10 cellular contexts compared by ENCODE assay signal in genomic region chr6:135114355-135115145, GRCh38. TPM values are rescaled to one million over a fixed set of nuclear protein-coding genes. Genes with fewer than 3 reads are reported as not detected.
A peak's percentile ranks its signal among the peaks of the same experiment; 100 is the strongest.
DNase-seq lines count a peak whose midpoint lies in the region; ATAC-seq and TF ChIP-seq lines count a peak whose summit lies in the region.
"Had no signal": no experiment of that assay in that cellular context is flagged by ENCODE, and none has a peak within 500 bp of the region (broad histone marks: within the 10 kb centered on the region; RNA-seq: fewer than 3 reads in every experiment).

No MANE protein-coding gene starts in this region.

- H3K4me3 Mint-ChIP-seq in WTC11 = no peak overlapping the region

- H3K27ac Mint-ChIP-seq in WTC11 = no peak overlapping the region

- H3K9ac ChIP-seq in OCI-LY3 (ENCODE audit: low read length) = no peak overlapping the region

- intact Hi-C loops in sigmoid colon (cut with DNase I) = no loop called here

- H3K27ac ChIP-seq in OCI-LY3 (ENCODE audit: low read length) (no peak overlapping the region), sigmoid colon (no peak overlapping the region)
- no peak overlapping the region for H3K27ac ChIP-seq in effector memory CD4-positive, alpha-beta T cell (ENCODE audit: insufficient read depth, low read length, poor library complexity, severe bottlenecking)
- H3K27ac ChIP-seq: esophagus squamous epithelium had no signal

- H3K27me3 ChIP-seq in OCI-LY3 (ENCODE audit: low read depth, low read length) (no peaks in the 10 kb centered on the region), sigmoid colon (no peaks in the 10 kb centered on the region)
- no peaks in the 10 kb centered on the region for H3K27me3 ChIP-seq in effector memory CD4-positive, alpha-beta T cell (replicated peaks; ENCODE audit: control insufficient read depth, insufficient read depth, low read length, poor library complexity, severe bottlenecking)
- H3K27me3 ChIP-seq: esophagus squamous epithelium had no signal

- peak overlapping the region; percentile 23; the same call in 1 of the 2 replicates for H3K4me3 ChIP-seq in OCI-LY3 (ENCODE audit: low read length)
- H3K4me3 ChIP-seq in sigmoid colon = no peak overlapping the region
- H3K4me3 ChIP-seq in effector memory CD4-positive, alpha-beta T cell (ENCODE audit: insufficient read depth, low read depth, low read length, poor library complexity, severe bottlenecking) = no peak overlapping the region
- H3K4me3 ChIP-seq: esophagus squamous epithelium, mucosa of descending colon had no signal

- H3K9me3 ChIP-seq in OCI-LY3 (ENCODE audit: insufficient read depth, low read length) (no peaks in the 10 kb centered on the region), sigmoid colon (peaks cover 0 to 2% (median 0%) of the 10 kb centered on the region in 4 donors)
- no peaks in the 10 kb centered on the region for H3K9me3 ChIP-seq in effector memory CD4-positive, alpha-beta T cell (ENCODE audit: control insufficient read depth, low read length)
- H3K9me3 ChIP-seq: esophagus squamous epithelium, mucosa of descending colon had no signal

- TF ChIP-seq POLR2A in sigmoid colon (IDR thresholded peaks at IDR 0.05) = no peak

- peak; percentile 69 for ATAC-seq in GM19025 (IDR thresholded peaks at IDR 0.05; ENCODE audit: low read depth, unreplicated experiment)
- peak; percentile 62 for ATAC-seq in HG02642 (IDR thresholded peaks at IDR 0.05; ENCODE audit: poor library complexity, unreplicated experiment)
- ATAC-seq in WTC11 = no peak
- ATAC-seq: mucosa of descending colon had no signal

- H3K36me3 Mint-ChIP-seq in WTC11 = no peaks in the 10 kb centered on the region

- H3K36me3 ChIP-seq in OCI-LY3 (replicated peaks; ENCODE audit: low read depth, low read length) (peaks cover 7% of the 10 kb centered on the region), sigmoid colon (no peaks in the 10 kb centered on the region)
- no peaks in the 10 kb centered on the region for H3K36me3 ChIP-seq in effector memory CD4-positive, alpha-beta T cell (ENCODE audit: control insufficient read depth, insufficient read depth, low read length)
- H3K36me3 ChIP-seq: esophagus squamous epithelium had no signal

- TF ChIP-seq EP300 in sigmoid colon (IDR thresholded peaks at IDR 0.05) = no peak

- 68 to 84% methylated on average over 11 of the region's 11 CpGs for WGBS in sigmoid colon, 2 donors

- peak; percentile 40 to 50 (median 41) for DNase-seq in stimulated activated CD4-positive, alpha-beta T cell treated with anti-CD3 and anti-CD28 coated beads, TNF-alpha, amount 100 ng/mL, for 48 hours (ENCODE audit: low read depth in 3 of 3)
- DNase-seq in sigmoid colon (no peak), WTC11 (ENCODE audit: low spot score) (no peak)
- no peak for DNase-seq in effector memory CD4-positive, alpha-beta T cell
- DNase-seq: esophagus squamous epithelium, mucosa of descending colon, NCI-H446 had no signal

- POLR2A ChIA-PET in WTC11 (lab: Charles Lee) = no interaction called here

- H3K4me1 ChIP-seq in OCI-LY3 (ENCODE audit: low read length) = peaks cover 45% of the 10 kb centered on the region
- no peaks in the 10 kb centered on the region for H3K4me1 ChIP-seq in sigmoid colon
- H3K4me1 ChIP-seq in effector memory CD4-positive, alpha-beta T cell (ENCODE audit: control insufficient read depth, insufficient read depth, low read length, poor library complexity, severe bottlenecking) = peaks cover 5% of the 10 kb centered on the region
- H3K4me1 ChIP-seq: esophagus squamous epithelium had no signal

- no peaks in the 10 kb centered on the region for H3K27me3 Mint-ChIP-seq in WTC11 (ENCODE audit: low read depth)

- peak overlapping the region; percentile 66 for H3K4me2 ChIP-seq in OCI-LY3 (ENCODE audit: low read length)

- TF ChIP-seq CTCF in OCI-LY3 (IDR thresholded peaks at IDR 0.05; ENCODE audit: low read depth, low read length) = no peak
- TF ChIP-seq CTCF in sigmoid colon (IDR thresholded peaks at IDR 0.05) = no peak
- no peak for TF ChIP-seq CTCF in WTC11 (IDR thresholded peaks at IDR 0.05)

- H3K4me1 Mint-ChIP-seq in WTC11 = no peaks in the 10 kb centered on the region

- no peaks in the 10 kb centered on the region for H3K79me2 ChIP-seq in OCI-LY3 (ENCODE audit: low read length)

- H3K9me3 Mint-ChIP-seq in WTC11 = no peaks in the 10 kb centered on the region

- CTCF ChIA-PET in WTC11 (lab: Charles Lee) = no interaction called here

- no peak overlapping the region for H2AFZ ChIP-seq in OCI-LY3 (ENCODE audit: low read depth, low read length)

- peaks cover 19% of the 10 kb centered on the region for H4K20me1 ChIP-seq in OCI-LY3 (ENCODE audit: insufficient read depth, low read length)

TF ChIP-seq in WTC11, 78 proteins besides CTCF, POLR2A, EP300 and RAD21:
- TF ChIP-seq ZNF263 (CRISPR knock-in tag; IDR thresholded peaks at IDR 0.05; ENCODE audit: low read depth) = no peak
- TF ChIP-seq, protein P1, sequence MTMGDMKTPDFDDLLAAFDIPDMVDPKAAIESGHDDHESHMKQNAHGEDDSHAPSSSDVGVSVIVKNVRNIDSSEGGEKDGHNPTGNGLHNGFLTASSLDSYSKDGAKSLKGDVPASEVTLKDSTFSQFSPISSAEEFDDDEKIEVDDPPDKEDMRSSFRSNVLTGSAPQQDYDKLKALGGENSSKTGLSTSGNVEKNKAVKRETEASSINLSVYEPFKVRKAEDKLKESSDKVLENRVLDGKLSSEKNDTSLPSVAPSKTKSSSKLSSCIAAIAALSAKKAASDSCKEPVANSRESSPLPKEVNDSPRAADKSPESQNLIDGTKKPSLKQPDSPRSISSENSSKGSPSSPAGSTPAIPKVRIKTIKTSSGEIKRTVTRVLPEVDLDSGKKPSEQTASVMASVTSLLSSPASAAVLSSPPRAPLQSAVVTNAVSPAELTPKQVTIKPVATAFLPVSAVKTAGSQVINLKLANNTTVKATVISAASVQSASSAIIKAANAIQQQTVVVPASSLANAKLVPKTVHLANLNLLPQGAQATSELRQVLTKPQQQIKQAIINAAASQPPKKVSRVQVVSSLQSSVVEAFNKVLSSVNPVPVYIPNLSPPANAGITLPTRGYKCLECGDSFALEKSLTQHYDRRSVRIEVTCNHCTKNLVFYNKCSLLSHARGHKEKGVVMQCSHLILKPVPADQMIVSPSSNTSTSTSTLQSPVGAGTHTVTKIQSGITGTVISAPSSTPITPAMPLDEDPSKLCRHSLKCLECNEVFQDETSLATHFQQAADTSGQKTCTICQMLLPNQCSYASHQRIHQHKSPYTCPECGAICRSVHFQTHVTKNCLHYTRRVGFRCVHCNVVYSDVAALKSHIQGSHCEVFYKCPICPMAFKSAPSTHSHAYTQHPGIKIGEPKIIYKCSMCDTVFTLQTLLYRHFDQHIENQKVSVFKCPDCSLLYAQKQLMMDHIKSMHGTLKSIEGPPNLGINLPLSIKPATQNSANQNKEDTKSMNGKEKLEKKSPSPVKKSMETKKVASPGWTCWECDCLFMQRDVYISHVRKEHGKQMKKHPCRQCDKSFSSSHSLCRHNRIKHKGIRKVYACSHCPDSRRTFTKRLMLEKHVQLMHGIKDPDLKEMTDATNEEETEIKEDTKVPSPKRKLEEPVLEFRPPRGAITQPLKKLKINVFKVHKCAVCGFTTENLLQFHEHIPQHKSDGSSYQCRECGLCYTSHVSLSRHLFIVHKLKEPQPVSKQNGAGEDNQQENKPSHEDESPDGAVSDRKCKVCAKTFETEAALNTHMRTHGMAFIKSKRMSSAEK (CRISPR knock-in tag; IDR thresholded peaks at IDR 0.05; ENCODE audit: borderline replicate concordance) = no peak
- no peak for TF ChIP-seq SMAD3 (CRISPR knock-in tag; IDR thresholded peaks at IDR 0.05; ENCODE audit: borderline replicate concordance)
TF ChIP-seq in WTC11: peak in this region for 0.

RNA-seq across cellular contexts. Expression of gene HBS1L, which starts 59.9 kb away (rescaled TPM):
- 10 to 100 TPM; 37.1 to 61.9 (median 53.3) TPM for total RNA-seq in sigmoid colon
- 10 to 100 TPM; 14.4 to 35.8 (median 33.5) TPM for polyA plus RNA-seq in sigmoid colon
- total RNA-seq in WTC11 (2021) = 86.0 to 95.4 TPM (median 91.0 TPM) in 3 replicates

Comparison
In these comparisons a context has a peak if more than half of its experiments do, and no peak if none do; other contexts are left out.
1. DNase-seq: peak in stimulated activated CD4-positive, alpha-beta T cell treated with anti-CD3 and anti-CD28 coated beads, TNF-alpha, amount 100 ng/mL, for 48 hours (3 of 3); none in sigmoid colon (single experiment), WTC11 (single experiment) and effector memory CD4-positive, alpha-beta T cell (0 of 3).